Comparison of ENCODE assay signal across 13 cellular contexts in the genomic region with DNA sequence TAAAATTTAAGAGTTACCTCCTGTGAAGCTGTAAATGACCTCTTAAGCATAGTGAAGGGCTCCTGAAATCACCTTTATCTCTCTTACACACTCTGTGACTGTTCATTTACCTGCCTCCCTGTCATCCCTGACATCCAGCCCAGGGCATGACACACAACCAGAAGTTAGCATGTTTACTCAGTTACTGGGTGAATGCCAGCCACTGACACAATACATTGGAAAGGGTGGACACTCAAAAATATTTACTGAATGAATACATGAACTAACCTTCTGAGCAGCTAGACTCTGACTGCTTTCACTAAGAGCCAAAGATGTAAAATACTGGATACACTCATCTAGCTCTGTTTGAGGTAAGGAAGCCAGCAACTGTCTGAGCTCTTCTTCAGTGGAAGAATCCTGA. TPM values are rescaled to one million over a fixed set of nuclear protein-coding genes. Genes with fewer than 3 reads are reported as not detected.
DNase-seq lines count a peak whose midpoint lies in the region; ATAC-seq and TF ChIP-seq lines count a peak whose summit lies in the region.
"Had no signal": no experiment of that assay in that cellular context is flagged by ENCODE, and none has a peak within 500 bp of the region (broad histone marks: within the 10 kb centered on the region; RNA-seq: fewer than 3 reads in every experiment).

No MANE protein-coding gene starts in this region.

- H3K4ac ChIP-seq in mesenchymal stem cell (ENCODE audit: low read depth in 1 of 2, low read length in 2 of 2) = no peak overlapping the region

- peaks cover 18 to 25% of the 10 kb centered on the region in 2 experiments for H3K36me3 ChIP-seq in mesenchymal stem cell (ENCODE audit: control insufficient read depth in 1 of 2, insufficient read depth in 2 of 2, low read depth in 1 of 2, low read length in 2 of 2)
- H3K36me3 ChIP-seq in heart right ventricle = peaks cover 0 to 65% (median 15%) of the 10 kb centered on the region in 9 donors
- no peaks in the 10 kb centered on the region; the same call in none of the 2 replicates for H3K36me3 ChIP-seq in HAP-1 (replicated peaks)
- peaks cover 0 to 7% of the 10 kb centered on the region in 2 donors for H3K36me3 ChIP-seq in aorta (ENCODE audit: control insufficient read depth in 1 of 2, insufficient read depth in 2 of 2, low read length in 1 of 2)

- H3K79me1 ChIP-seq in mesenchymal stem cell (replicated peaks; ENCODE audit: low read length, poor library complexity, severe bottlenecking) = peaks cover 2% of the 10 kb centered on the region

- TF ChIP-seq CTCF in epithelial cell of esophagus (IDR thresholded peaks at IDR 0.05; ENCODE audit: insufficient read depth, low read depth, low read length, missing control alignments) (no peak), heart right ventricle (IDR thresholded peaks at IDR 0.05) (no peak)

- H3K9me3 ChIP-seq in mesenchymal stem cell (ENCODE audit: control insufficient read depth, low read length) = no peaks in the 10 kb centered on the region
- no peaks in the 10 kb centered on the region for H3K9me3 ChIP-seq in heart right ventricle
- no peaks in the 10 kb centered on the region for H3K9me3 ChIP-seq in HAP-1
- no peaks in the 10 kb centered on the region for H3K9me3 ChIP-seq in aorta (ENCODE audit: control insufficient read depth, low read length)

- H3K4me3 ChIP-seq in epithelial cell of esophagus (ENCODE audit: low read length) = no peak overlapping the region
- H3K4me3 ChIP-seq in mesenchymal stem cell (ENCODE audit: insufficient read depth in 1 of 2, low read depth in 1 of 2, low read length in 2 of 2) = no peak overlapping the region
- H3K4me3 ChIP-seq in heart right ventricle = no peak overlapping the region
- H3K4me3 ChIP-seq in HAP-1 = no peak overlapping the region
- H3K4me3 ChIP-seq in aorta (ENCODE audit: low read length in 2 of 2) = no peak overlapping the region

- peak; percentile 5 for DNase-seq in COLO668 (lab: John Stamatoyannopoulos, UW; ENCODE audit: unreplicated experiment)
- DNase-seq in NCI-H226 = peak; percentile 76
- peak; percentile 97 for DNase-seq in epithelial cell of esophagus (ENCODE audit: low read depth)
- peak; percentile 23 for DNase-seq in mesenchymal stem cell
- no peak for DNase-seq in NCI-H82 treated with DMSO at 0.1 percent for 48 hours (lab: John Stamatoyannopoulos, UW; ENCODE audit: unreplicated experiment)
- DNase-seq in heart right ventricle = no peak
- DNase-seq in HAP-1 (ENCODE audit: low spot score in 2 of 2) = no peak
- no peak for DNase-seq in aorta
- DNase-seq: activated CD8-positive, alpha-beta memory T cell treated with anti-CD3 and anti-CD28 coated beads for 24 hours; activated naive CD8-positive, alpha-beta T cell treated with anti-CD3 and anti-CD28 coated beads, Interleukin-2, amount 10 ng/mL, durations not matched to agents 7 days and 5 days; kidney; NCI-H1048 had no signal

- no peak overlapping the region for H3K14ac ChIP-seq in mesenchymal stem cell (ENCODE audit: low read length in 2 of 2)

- H2BK120ac ChIP-seq in mesenchymal stem cell (ENCODE audit: low read depth, low read length) = no peak overlapping the region

- H2BK12ac ChIP-seq in mesenchymal stem cell (ENCODE audit: low read length in 2 of 2) = no peak overlapping the region

- no peak overlapping the region for H2BK5ac ChIP-seq in mesenchymal stem cell (ENCODE audit: low read depth, low read length, poor library complexity, severe bottlenecking)

- in situ Hi-C loops in HAP-1 (cut with MboI; ENCODE audit: low sequenced_read_pairs) = no loop called here

- no peak overlapping the region for H3K23ac ChIP-seq in mesenchymal stem cell (ENCODE audit: low read length in 2 of 2)

- no peak overlapping the region for H2AK5ac ChIP-seq in mesenchymal stem cell (ENCODE audit: low read length, severe bottlenecking)

- intact Hi-C loops in heart right ventricle (cut with DNase I) = no loop called here
- intact Hi-C loops in aorta (cut with DNase I) = no loop called here

- H3K27me3 ChIP-seq in mesenchymal stem cell (ENCODE audit: control insufficient read depth in 1 of 2, insufficient read depth in 1 of 2, low read length in 2 of 2) (no peaks in the 10 kb centered on the region), heart right ventricle (no peaks in the 10 kb centered on the region), HAP-1 (ENCODE audit: low read depth) (no peaks in the 10 kb centered on the region), aorta (ENCODE audit: control insufficient read depth in 1 of 2, insufficient read depth in 2 of 2, low read length in 1 of 2) (no peaks in the 10 kb centered on the region)

- H4K8ac ChIP-seq in mesenchymal stem cell (ENCODE audit: low read length) = no peak overlapping the region

- H3K9ac ChIP-seq in mesenchymal stem cell (ENCODE audit: low read length) = peak overlapping the region; percentile 34

- no peak overlapping the region for H3K18ac ChIP-seq in mesenchymal stem cell (ENCODE audit: low read depth in 1 of 2, low read length in 2 of 2)

- H4K91ac ChIP-seq in mesenchymal stem cell (ENCODE audit: low read length) = no peak overlapping the region

- H2AFZ ChIP-seq in mesenchymal stem cell (ENCODE audit: low read depth, low read length) = no peak overlapping the region

- no peak overlapping the region for H3K4me2 ChIP-seq in mesenchymal stem cell (ENCODE audit: low read length, poor library complexity, severe bottlenecking)

- H3K27ac ChIP-seq in mesenchymal stem cell (ENCODE audit: low read length, poor library complexity, severe bottlenecking) = no peak overlapping the region
- no peak overlapping the region for H3K27ac ChIP-seq in heart right ventricle
- H3K27ac ChIP-seq in aorta (ENCODE audit: low read depth in 1 of 2, low read length in 2 of 2) = no peak overlapping the region
- H3K27ac ChIP-seq: C4-2B had no signal

- H3K4me1 ChIP-seq in mesenchymal stem cell (ENCODE audit: control insufficient read depth, insufficient read depth, low read depth, low read length) (peaks cover 1% of the 10 kb centered on the region), heart right ventricle (no peaks in the 10 kb centered on the region), HAP-1 (no peaks in the 10 kb centered on the region), aorta (ENCODE audit: control insufficient read depth in 1 of 2, insufficient read depth in 2 of 2, low read length in 2 of 2) (peaks cover 0 to 3% of the 10 kb centered on the region in 2 donors)

- no peak overlapping the region for H2BK15ac ChIP-seq in mesenchymal stem cell (ENCODE audit: low read depth, poor library complexity, severe bottlenecking)

- ATAC-seq in heart right ventricle = no peak
- ATAC-seq in aorta (ENCODE audit: low FRiP score) = no peak

RNA-seq across cellular contexts. Expression of gene SERAC1, which starts 25.3 kb away (rescaled TPM):
- polyA plus RNA-seq in mesenchymal stem cell (2013, experiment 1 of 2) = 3.5 TPM
- 3.6 TPM for polyA plus RNA-seq in mesenchymal stem cell (2013, experiment 2 of 2)
- 1 to 10 TPM; 4.0 to 6.0 (median 4.9) TPM for total RNA-seq in heart right ventricle
- 1 to 10 TPM; 2.0 to 3.0 TPM for polyA plus RNA-seq in heart right ventricle
- 10 to 100 TPM; 10.9 to 13.1 TPM for total RNA-seq in aorta
- 1 to 10 TPM; 5.6 to 6.4 TPM for polyA plus RNA-seq in aorta

RNA-seq across cellular contexts. Expression of gene GTF2H5, which starts 25.4 kb away (rescaled TPM):
- 38.6 TPM for polyA plus RNA-seq in mesenchymal stem cell (2013, experiment 1 of 2)
- 42.0 TPM for polyA plus RNA-seq in mesenchymal stem cell (2013, experiment 2 of 2)
- total RNA-seq in heart right ventricle (10 to 100 TPM; 23.1 to 32.1 (median 27.2) TPM), aorta (10 to 100 TPM; 15.9 to 20.1 TPM)
- polyA plus RNA-seq in heart right ventricle (1 to 10 TPM; 2.5 to 6.4 TPM), aorta (1 to 10 TPM; 8.5 to 9.9 TPM)

Comparison
In these comparisons a context has a peak if more than half of its experiments do, and no peak if none do; other contexts are left out.
1. DNase-seq: peak in COLO668 (single experiment), NCI-H226 (single experiment), epithelial cell of esophagus (single experiment) and mesenchymal stem cell (single experiment); none in NCI-H82 treated with DMSO at 0.1 percent for 48 hours (single experiment), heart right ventricle (0 of 2), HAP-1 (0 of 2) and aorta (0 of 2).